Comparison of ENCODE assay signal across 10 cellular contexts in the genomic region with DNA sequence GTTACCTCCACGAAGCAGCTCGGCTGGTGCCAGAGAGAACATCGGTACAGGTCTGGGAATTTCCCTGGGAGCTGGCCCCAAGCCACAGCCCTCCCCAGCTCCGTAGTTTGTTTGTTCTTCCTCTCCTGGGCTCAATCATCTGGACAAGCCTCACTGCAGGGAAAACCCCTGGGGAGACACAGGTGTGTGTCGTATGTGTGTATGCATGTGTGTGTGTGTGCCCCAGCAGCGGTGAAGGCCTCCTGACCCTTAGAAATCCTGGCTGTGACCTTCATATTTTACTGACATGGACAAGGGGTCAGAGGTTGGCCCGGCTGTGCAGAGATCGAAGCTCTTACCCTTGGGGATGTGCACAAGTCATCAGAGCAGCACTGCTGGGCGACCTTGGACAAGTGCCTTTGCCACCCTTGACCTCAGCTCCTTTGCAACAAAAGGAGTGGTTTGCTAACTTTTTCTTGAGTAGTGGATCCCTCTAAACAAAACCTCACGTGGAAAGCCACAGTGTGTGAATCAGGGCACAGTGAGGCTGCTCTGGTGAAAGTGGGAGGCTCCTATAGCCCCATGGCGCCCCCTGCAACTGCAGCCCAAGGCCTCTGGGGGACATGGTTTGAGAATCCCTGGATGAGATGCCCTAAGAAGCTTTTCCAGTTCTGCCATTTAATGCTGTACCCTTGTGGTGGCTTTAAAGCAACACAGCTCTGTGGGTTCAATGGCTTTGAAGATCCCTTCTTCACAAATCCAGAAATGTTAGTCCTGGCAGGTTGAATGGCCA. TPM values are rescaled to one million over a fixed set of nuclear protein-coding genes. Genes with fewer than 3 reads are reported as not detected.
DNase-seq lines count a peak whose midpoint lies in the region; ATAC-seq, FAIRE-seq and TF ChIP-seq lines count a peak whose summit lies in the region.
"Had no signal": no experiment of that assay in that cellular context is flagged by ENCODE, and none has a peak within 500 bp of the region (broad histone marks: within the 10 kb centered on the region; RNA-seq: fewer than 3 reads in every experiment).

No MANE protein-coding gene starts in this region.

- H2AFZ ChIP-seq in GM23248, result no peak overlapping the region

- H3K9me3 ChIP-seq in GM23248 (ENCODE audit: low read depth) (no peaks in the 10 kb centered on the region), Panc1 (ENCODE audit: control insufficient read depth, insufficient read depth, low read depth, low read length) (no peaks in the 10 kb centered on the region), kidney (ENCODE audit: control insufficient read depth in 1 of 2, low read length in 2 of 2) (no peaks in the 10 kb centered on the region)
- H3K9me3 ChIP-seq: neutrophil had no signal

- H3K79me2 ChIP-seq in GM23248 (ENCODE audit: insufficient read depth), result no peaks in the 10 kb centered on the region

- H3K36me3 ChIP-seq in GM23248 (ENCODE audit: low read depth) (no peaks in the 10 kb centered on the region), Panc1 (ENCODE audit: control insufficient read depth, insufficient read depth, low read length) (no peaks in the 10 kb centered on the region), kidney (ENCODE audit: control insufficient read depth in 1 of 2, insufficient read depth in 2 of 2, low read length in 2 of 2) (peaks cover 0 to 5% of the 10 kb centered on the region in 2 donors)
- H3K36me3 ChIP-seq: neutrophil had no signal

- H3K4me3 ChIP-seq in GM23248 (no peak overlapping the region), Panc1 (ENCODE audit: low read depth in 2 of 2, low read length in 2 of 2) (no peak overlapping the region), kidney (ENCODE audit: low read length in 2 of 2) (no peak overlapping the region)

- no TSS peak for BruUV-seq in Panc1 (replicated peaks; lab: Mats Ljungman, UMichigan)

- no peak for FAIRE-seq in kidney (lab: Jason Lieb, UNC)
- FAIRE-seq in RCC 7860 (lab: Jason Lieb, UNC), result no peak

- CTCF ChIA-PET in Panc1 (lab: Charles Lee), result no interaction called here

- H3K4me2 ChIP-seq in GM23248 (ENCODE audit: unreplicated experiment), result no peak overlapping the region

- DNase-seq in DMS153 treated with DMSO at 0.1 percent for 48 hours (lab: John Stamatoyannopoulos, UW; ENCODE audit: unreplicated experiment), result peak; percentile 41
- peak; percentile 20 for DNase-seq in GM23248
- DNase-seq in Panc1 (ENCODE audit: low read depth, low spot score), result no peak
- peak; percentile 65 for DNase-seq in kidney
- no peak for DNase-seq in RCC 7860 (ENCODE audit: low spot score)
- DNase-seq in cerebellar cortex (ENCODE audit: low spot score), result no peak
- DNase-seq: foreskin fibroblast had no signal

- no peak overlapping the region for H3K27ac ChIP-seq in GM23248
- no peak overlapping the region for H3K27ac ChIP-seq in Panc1 (ENCODE audit: low read length)
- no peak overlapping the region for H3K27ac ChIP-seq in kidney (ENCODE audit: low read depth in 2 of 2, low read length in 2 of 2)
- H3K27ac ChIP-seq: neutrophil had no signal

- H3K4me1 ChIP-seq in GM23248 (ENCODE audit: insufficient read depth) (peaks cover 1% of the 10 kb centered on the region; the same call in 1 of the 2 replicates), Panc1 (ENCODE audit: control insufficient read depth, insufficient read depth, low read length) (peaks cover under 1% of the 10 kb centered on the region; the same call in 1 of the 2 replicates), kidney (ENCODE audit: control insufficient read depth in 1 of 2, insufficient read depth in 1 of 2, low read depth in 1 of 2, low read length in 2 of 2) (peaks cover 3 to 5% of the 10 kb centered on the region in 2 donors)

- H3K27me3 ChIP-seq in GM23248 (replicated peaks; ENCODE audit: insufficient read depth) (peaks cover 18% of the 10 kb centered on the region), Panc1 (ENCODE audit: control insufficient read depth, insufficient read depth, low read length) (no peaks in the 10 kb centered on the region)

- peaks cover under 1% of the 10 kb centered on the region; the same call in 1 of the 2 replicates for H3F3A ChIP-seq in GM23248 (ENCODE audit: insufficient read depth)

- in situ Hi-C loops in GM23248 (cut with MboI) (no loop called here), Panc1 (cut with HindIII; ENCODE audit: low pct_unique_long_range_greater_than_20kb, low sequenced_read_pairs) (no loop called here)

- no peak for ATAC-seq in Panc1
- ATAC-seq in GM18909 (IDR thresholded peaks at IDR 0.05; ENCODE audit: poor library complexity, unreplicated experiment), result no peak
- no peak for ATAC-seq in GM19463 (IDR thresholded peaks at IDR 0.05; ENCODE audit: unreplicated experiment)

- H3K9me2 ChIP-seq in GM23248 (ENCODE audit: insufficient read depth), result no peaks in the 10 kb centered on the region

- 63 to 66% methylated on average over 11 of the region's 11 CpGs for WGBS in GM23248 (ENCODE audit: low coverage in 1 of 2, low lambda C conversion rate in 2 of 2, missing lambda C conversion rate in 2 of 2), 2 experiments

- POLR2A ChIA-PET in Panc1 (lab: Charles Lee), result interaction anchor here (0.6 kb wide), 1 partner anchor 40 kb away, joined by 4 read pairs; no protein-coding TSS in a partner anchor

- no peaks in the 10 kb centered on the region for H4K20me1 ChIP-seq in GM23248 (ENCODE audit: insufficient read depth)

- intact Hi-C loops in Panc1 (cut with micrococcal nuclease; ENCODE audit: unreplicated experiment) (no loop called here), kidney (cut with DNase I) (no loop called here)

- no peak overlapping the region for H3K9ac ChIP-seq in GM23248
- no peak overlapping the region for H3K9ac ChIP-seq in kidney (ENCODE audit: low read length in 2 of 2)

- TF ChIP-seq CTCF in Panc1 (IDR thresholded peaks at IDR 0.05), result peak; percentile 24; the same call in 1 of the 2 replicates
- no peak for TF ChIP-seq CTCF in kidney (IDR thresholded peaks at IDR 0.05; ENCODE audit: borderline replicate concordance, extremely low read depth, insufficient read depth)

RNA-seq across cellular contexts. Expression of a gene that starts 12.3 kb away (rescaled TPM):
- not detected in 2 replicates for total RNA-seq in GM23248 (2014; rRNA removed; shearing (Covaris generic))
- polyA plus RNA-seq in GM23248 (2016; fragmentation: Nextera tagmentation; extraction: Ambion mirVana) (0.21 TPM in 1 of 2 replicates, not detected in the other), kidney (ENCODE audit: insufficient read depth, low read depth, low replicate concordance) (1.4 TPM)
- total RNA-seq in Panc1 (2021; ENCODE audit: unreplicated experiment) (1.1 TPM), kidney (1.4 TPM)
- 1.8 TPM for polyA plus RNA-seq in Panc1 (2012; ENCODE audit: insufficient read length)

RNA-seq across cellular contexts. Expression of a gene that starts 31.9 kb away (rescaled TPM):
- total RNA-seq in GM23248 (2014; rRNA removed; shearing (Covaris generic)), result not detected in 2 replicates
- polyA plus RNA-seq in GM23248 (2016; fragmentation: Nextera tagmentation; extraction: Ambion mirVana), result not detected in 2 replicates
- total RNA-seq in Panc1 (2021; ENCODE audit: unreplicated experiment), result 1.0 TPM
- 0.96 TPM for polyA plus RNA-seq in Panc1 (2012; ENCODE audit: insufficient read length)
- 4.8 TPM for total RNA-seq in kidney
- 1.6 TPM for polyA plus RNA-seq in kidney (ENCODE audit: insufficient read depth, low read depth, low replicate concordance)

RNA-seq across cellular contexts. Expression of a gene that starts 43.3 kb away (rescaled TPM):
- 1.0 and 1.4 TPM in 2 replicates for total RNA-seq in GM23248 (2014; rRNA removed; shearing (Covaris generic))
- polyA plus RNA-seq in GM23248 (2016; fragmentation: Nextera tagmentation; extraction: Ambion mirVana) (0.76 and 1.2 TPM in 2 replicates), kidney (ENCODE audit: insufficient read depth, low read depth, low replicate concordance) (20.5 TPM)
- total RNA-seq in Panc1 (2021; ENCODE audit: unreplicated experiment) (0.05 TPM), kidney (13.5 TPM)
- polyA plus RNA-seq in Panc1 (2012; ENCODE audit: insufficient read length), result not detected

Comparison
In these comparisons a context has a peak if more than half of its experiments do, and no peak if none do; other contexts are left out.
1. DNase-seq: peak in DMS153 treated with DMSO at 0.1 percent for 48 hours (single experiment), GM23248 (single experiment) and kidney (single experiment); none in Panc1 (single experiment), RCC 7860 (single experiment) and cerebellar cortex (single experiment).